Comparison of ENCODE assay signal across 27 cellular contexts in the genomic region with DNA sequence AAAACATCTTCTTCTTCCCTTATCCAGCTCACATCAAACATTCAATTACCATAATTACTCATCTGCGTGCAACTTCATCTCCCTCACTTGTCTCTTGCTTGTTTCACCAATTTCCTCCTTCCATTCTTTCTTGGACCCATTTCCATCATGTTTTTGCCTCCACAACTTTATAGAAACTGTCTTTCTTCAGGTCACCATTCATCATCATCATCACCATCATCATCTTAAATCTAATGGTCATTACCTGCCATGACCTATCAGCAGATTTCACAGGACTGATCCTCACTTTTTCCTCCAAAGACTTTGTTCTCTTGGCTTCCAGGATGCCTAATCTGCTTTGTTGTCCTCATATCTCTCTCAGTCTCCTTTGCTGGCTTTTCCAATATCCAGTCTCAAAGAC.
"Had no signal": no experiment of that assay in that cellular context is flagged by ENCODE, and none has a peak within 500 bp of the region (broad histone marks: within the 10 kb centered on the region; RNA-seq: fewer than 3 reads in every experiment).

No MANE protein-coding gene starts in this region.

- DNase-seq: stimulated activated CD4-positive, alpha-beta T cell treated with anti-CD3 and anti-CD28 coated beads, Interleukin-2, amount 100 ng/mL, for 48 hours; stimulated activated CD4-positive, alpha-beta T cell treated with anti-CD3 and anti-CD28 coated beads, Interleukin-4, amount 100 ng/mL, for 1 hour; stimulated activated CD4-positive, alpha-beta T cell treated with anti-CD3 and anti-CD28 coated beads, Interleukin-4, amount 100 ng/mL, for 24 hours; stimulated activated CD4-positive, alpha-beta T cell treated with anti-CD3 and anti-CD28 coated beads, Interleukin-4, amount 100 ng/mL, for 4 hours; stimulated activated CD8-positive, alpha-beta memory T cell treated with anti-CD3 and anti-CD28 coated beads, Interleukin-4, amount 100 ng/mL, for 48 hours; stimulated activated naive B cell treated with anti-CD40 and anti-IgM and Interleukin-4, amounts not matched to agents 10 μg/mL and 1 μg/mL and 100 μg/mL, for 72 hours; stimulated activated naive CD4-positive, alpha-beta T cell; stimulated activated naive CD4-positive, alpha-beta T cell treated with Interleukin-2 at 50 U/mL for 16 hours; stimulated activated naive CD8-positive, alpha-beta T cell treated with anti-CD3 and anti-CD28 coated beads, Interleukin-15, amount 100 ng/mL, for 72 hours; stimulated activated naive CD8-positive, alpha-beta T cell treated with anti-CD3 and anti-CD28 coated beads, Interleukin-15, Interleukin-2, amounts not matched to agents 100 U/mL and 50 U/mL, for 24 hours; stomach; substantia nigra; testis; thyroid gland; tibial artery; transverse colon; trophoblast cell; upper lobe of left lung; upper lobe of right lung; uterus had no signal

- FAIRE-seq: urothelium cell line had no signal

- H3K4me1 ChIP-seq: stomach, suprapubic skin, testis, thyroid gland, tibial artery, tibial nerve, transverse colon, upper lobe of left lung, upper lobe of right lung, uterus, vagina had no signal

- H3K9me3 ChIP-seq: stomach, suprapubic skin, testis, thoracic aorta, thyroid gland, tibial artery, tibial nerve, transverse colon, upper lobe of left lung, upper lobe of right lung, uterus, vagina had no signal

- H3K4me3 ChIP-seq: stomach, suprapubic skin, testis, thoracic aorta, thyroid gland, tibial artery, tibial nerve, transverse colon, upper lobe of left lung, upper lobe of right lung, uterus, vagina had no signal

- H3K36me3 ChIP-seq: stomach, suprapubic skin, thoracic aorta, thyroid gland, tibial artery, tibial nerve, transverse colon, upper lobe of left lung, upper lobe of right lung, uterus, vagina had no signal

- H3K27me3 ChIP-seq: stomach, suprapubic skin, testis, thyroid gland, tibial artery, tibial nerve, transverse colon, upper lobe of left lung, upper lobe of right lung, uterus, vagina had no signal

- ATAC-seq: stimulated activated effector memory CD8-positive, alpha-beta T cell treated with anti-CD3 and anti-CD28 coated beads, Interleukin-12 subunit alpha, Interleukin-12 subunit beta, amount 100 ng/mL, for 72 hours; stimulated activated memory B cell treated with anti-CD40 and anti-IgM and Interleukin-4, amounts not matched to agents 10 μg/mL and 1 μg/mL and 100 μg/mL, for 72 hours; stimulated activated naive B cell treated with anti-CD40 and anti-IgM and Interleukin-4, amounts not matched to agents 10 μg/mL and 1 μg/mL and 100 μg/mL, for 72 hours; stimulated activated naive CD8-positive, alpha-beta T cell treated with anti-CD3 and anti-CD28 coated beads, Interleukin-15, amount 100 ng/mL, for 72 hours; stimulated activated naive CD8-positive, alpha-beta T cell treated with anti-CD3 and anti-CD28 coated beads, Interleukin-15, Interleukin-2, amounts not matched to agents 100 U/mL and 50 U/mL, for 24 hours; upper lobe of right lung had no signal

- H3K27ac ChIP-seq: stomach, suprapubic skin, testis, thoracic aorta, thyroid gland, tibial artery, tibial nerve, transverse colon, upper lobe of left lung, upper lobe of right lung, uterus, vagina had no signal
